ENCODE assay signal across 8 cellular contexts in genomic region chr17:49362723-49363117, GRCh38. TPM values are rescaled to one million over a fixed set of nuclear protein-coding genes. Genes with fewer than 3 reads are reported as not detected.
A peak's percentile ranks its signal among the peaks of the same experiment; 100 is the strongest.
DNase-seq lines count a peak whose midpoint lies in the region; ATAC-seq and TF ChIP-seq lines count a peak whose summit lies in the region.

No MANE protein-coding gene starts in this region.

- H3K4me1 ChIP-seq in left lung (peaks cover 7 to 40% of the 10 kb centered on the region in 2 donors), thyroid gland (peaks cover 21 to 31% of the 10 kb centered on the region in 2 donors)

- peak overlapping the region; percentile 89 for H3K27ac Mint-ChIP-seq in activated CD8-positive, alpha-beta memory T cell treated with anti-CD3 and anti-CD28 coated beads, Interleukin-2, amount 10 ng/mL, durations not matched to agents 7 days and 5 days
- peak overlapping the region; percentile 93 for H3K27ac Mint-ChIP-seq in activated naive CD8-positive, alpha-beta T cell treated with anti-CD3 and anti-CD28 coated beads, Interleukin-2, amount 10 ng/mL, durations not matched to agents 7 days and 5 days

- H3K9me3 ChIP-seq in left lung (no peaks in the 10 kb centered on the region), thyroid gland (no peaks in the 10 kb centered on the region)

- no peaks in the 10 kb centered on the region for H3K27me3 Mint-ChIP-seq in activated CD8-positive, alpha-beta memory T cell treated with anti-CD3 and anti-CD28 coated beads, Interleukin-2, amount 10 ng/mL, durations not matched to agents 7 days and 5 days
- no peaks in the 10 kb centered on the region for H3K27me3 Mint-ChIP-seq in activated naive CD8-positive, alpha-beta T cell treated with anti-CD3 and anti-CD28 coated beads, Interleukin-2, amount 10 ng/mL, durations not matched to agents 7 days and 5 days

- peaks cover 10% of the 10 kb centered on the region for H3K36me3 Mint-ChIP-seq in activated CD8-positive, alpha-beta memory T cell treated with anti-CD3 and anti-CD28 coated beads, Interleukin-2, amount 10 ng/mL, durations not matched to agents 7 days and 5 days
- H3K36me3 Mint-ChIP-seq in activated naive CD8-positive, alpha-beta T cell treated with anti-CD3 and anti-CD28 coated beads, Interleukin-2, amount 10 ng/mL, durations not matched to agents 7 days and 5 days = peaks cover 5% of the 10 kb centered on the region

- CTCF ChIA-PET in activated CD8-positive, alpha-beta memory T cell treated with anti-CD3 and anti-CD28 coated beads, Interleukin-2, amount 10 ng/mL, durations not matched to agents 7 days and 5 days (lab: Charles Lee) = interaction anchor here (0.8 to 7.0 kb wide), 6 partner anchors 14 to 194 kb away, joined by 3 to 45 read pairs (median 6); no protein-coding TSS in a partner anchor

- peaks cover 57% of the 10 kb centered on the region for H3K4me1 Mint-ChIP-seq in activated CD8-positive, alpha-beta memory T cell treated with anti-CD3 and anti-CD28 coated beads, Interleukin-2, amount 10 ng/mL, durations not matched to agents 7 days and 5 days
- H3K4me1 Mint-ChIP-seq in activated naive CD8-positive, alpha-beta T cell treated with anti-CD3 and anti-CD28 coated beads, Interleukin-2, amount 10 ng/mL, durations not matched to agents 7 days and 5 days = peaks cover 48% of the 10 kb centered on the region

- H3K4me3 ChIP-seq in left lung = peak overlapping the region; percentile 90 to 97
- peak overlapping the region in 2 of 3 donors; percentile 32 to 94 for H3K4me3 ChIP-seq in thyroid gland (replicated peaks in 1 of 3)

- 18 to 19% methylated on average over 10 of the region's 10 CpGs for WGBS in thyroid gland, 2 donors

- no peaks in the 10 kb centered on the region for H3K9me3 Mint-ChIP-seq in activated CD8-positive, alpha-beta memory T cell treated with anti-CD3 and anti-CD28 coated beads, Interleukin-2, amount 10 ng/mL, durations not matched to agents 7 days and 5 days (ENCODE audit: low read depth)
- no peaks in the 10 kb centered on the region for H3K9me3 Mint-ChIP-seq in activated naive CD8-positive, alpha-beta T cell treated with anti-CD3 and anti-CD28 coated beads, Interleukin-2, amount 10 ng/mL, durations not matched to agents 7 days and 5 days

- POLR2A ChIA-PET in activated naive CD8-positive, alpha-beta T cell treated with anti-CD3 and anti-CD28 coated beads, Interleukin-2, amount 10 ng/mL, durations not matched to agents 7 days and 5 days (lab: Charles Lee) = interaction anchor here (0.6 to 4.4 kb wide), 4 partner anchors 20 to 1309 kb away, joined by 3 to 58 read pairs (median 8); no protein-coding TSS in a partner anchor

- intact Hi-C loops in left lung (cut with DNase I) (no loop called here), thyroid gland (cut with DNase I) (no loop called here)

- H3K27ac ChIP-seq in left lung = peak overlapping the region; percentile 69 to 94
- peak overlapping the region; percentile 69 to 77 (median 69) for H3K27ac ChIP-seq in thyroid gland

- DNase-seq in activated CD8-positive, alpha-beta memory T cell treated with anti-CD3 and anti-CD28 coated beads, Interleukin-2, amount 10 ng/mL, durations not matched to agents 7 days and 5 days = no peak
- DNase-seq in activated CD8-positive, alpha-beta memory T cell treated with anti-CD3 and anti-CD28 coated beads, Interleukin-2, amount 50 U/mL, for 4 hours = no peak
- DNase-seq in activated naive CD8-positive, alpha-beta T cell treated with anti-CD3 and anti-CD28 coated beads, Interleukin-2, amount 10 ng/mL, durations not matched to agents 7 days and 5 days = no peak
- DNase-seq in left lung (no peak), thyroid gland (no peak), NCI-H1105 (lab: John Stamatoyannopoulos, UW) (no peak)

- ATAC-seq in activated CD8-positive, alpha-beta memory T cell treated with anti-CD3 and anti-CD28 coated beads, Interleukin-2, amount 10 ng/mL, durations not matched to agents 7 days and 5 days = no peak
- ATAC-seq in activated naive CD8-positive, alpha-beta T cell treated with anti-CD3 and anti-CD28 coated beads, Interleukin-2, amount 10 ng/mL, durations not matched to agents 7 days and 5 days (ENCODE audit: low read depth) = no peak
- no peak for ATAC-seq in left lung
- ATAC-seq in activated CD4-positive, CD25-positive, alpha-beta regulatory T cell treated with anti-CD3 and anti-CD28 coated beads, Interleukin-2, amount 50 U/mL, for 24 hours = no peak
- ATAC-seq in GM21526 (IDR thresholded peaks at IDR 0.05; ENCODE audit: low FRiP score, unreplicated experiment) = no peak

- TF ChIP-seq CTCF in left lung (IDR thresholded peaks at IDR 0.05) = no peak
- no peak for TF ChIP-seq CTCF in thyroid gland (IDR thresholded peaks at IDR 0.05)

- H3K36me3 ChIP-seq in left lung = no peaks in the 10 kb centered on the region
- H3K36me3 ChIP-seq in thyroid gland = no peaks in the 10 kb centered on the region

- TF ChIP-seq POLR2A in thyroid gland (IDR thresholded peaks at IDR 0.05) = no peak

- H3K4me3 Mint-ChIP-seq in activated CD8-positive, alpha-beta memory T cell treated with anti-CD3 and anti-CD28 coated beads, Interleukin-2, amount 10 ng/mL, durations not matched to agents 7 days and 5 days = peak overlapping the region; percentile 81
- H3K4me3 Mint-ChIP-seq in activated naive CD8-positive, alpha-beta T cell treated with anti-CD3 and anti-CD28 coated beads, Interleukin-2, amount 10 ng/mL, durations not matched to agents 7 days and 5 days = peak overlapping the region; percentile 93

- no peaks in the 10 kb centered on the region for H3K27me3 ChIP-seq in left lung
- H3K27me3 ChIP-seq in thyroid gland = no peaks in the 10 kb centered on the region

RNA-seq across cellular contexts. Expression of gene ZNF652, which starts 0.7 kb away (rescaled TPM):
- total RNA-seq in activated CD8-positive, alpha-beta memory T cell treated with anti-CD3 and anti-CD28 coated beads, Interleukin-2, amount 10 ng/mL, durations not matched to agents 7 days and 5 days = 10 to 100 TPM; 32.2 to 34.4 TPM
- 10 to 100 TPM; 43.6 to 47.7 TPM for total RNA-seq in activated naive CD8-positive, alpha-beta T cell treated with anti-CD3 and anti-CD28 coated beads, Interleukin-2, amount 10 ng/mL, durations not matched to agents 7 days and 5 days
- total RNA-seq in left lung (10 to 100 TPM; 42.6 to 46.8 TPM), thyroid gland (10 to 100 TPM; 60.0 to 64.9 (median 62.1) TPM)

RNA-seq across cellular contexts. Expression of gene PHB1, which starts 52.0 kb away (rescaled TPM):
- total RNA-seq in activated CD8-positive, alpha-beta memory T cell treated with anti-CD3 and anti-CD28 coated beads, Interleukin-2, amount 10 ng/mL, durations not matched to agents 7 days and 5 days = 100 to 1,000 TPM; 150 to 227 TPM
- total RNA-seq in activated naive CD8-positive, alpha-beta T cell treated with anti-CD3 and anti-CD28 coated beads, Interleukin-2, amount 10 ng/mL, durations not matched to agents 7 days and 5 days = 100 to 1,000 TPM; 104 to 110 TPM
- total RNA-seq in left lung = 100 to 1,000 TPM; 146 to 171 TPM
- 100 to 1,000 TPM in 2 of 4 donors, 10 to 100 TPM in 2; 77.5 to 129 (median 103) TPM for total RNA-seq in thyroid gland
